Comparison of ENCODE assay signal across 1 cellular context in genomic region chr10:89278034-89278535, GRCh38.
TF ChIP-seq lines count a peak whose summit lies in the region.

No MANE protein-coding gene starts in this region.

TF ChIP-seq in HepG2, 621 proteins besides CTCF, POLR2A, EP300 and RAD21 (continued from another document and continues in another):
- TF ChIP-seq MNT (IDR thresholded peaks at IDR 0.05) (no peak), SIN3B (IDR thresholded peaks at IDR 0.05; ENCODE audit: low read length) (no peak), CREB1 (IDR thresholded peaks at IDR 0.05) (no peak), CREB1 (CRISPR knock-in tag; IDR thresholded peaks at IDR 0.05) (peak; percentile 54; the same call in 1 of the 2 replicates), MTA3 (CRISPR knock-in tag; IDR thresholded peaks at IDR 0.05) (no peak), JUNB (CRISPR knock-in tag; IDR thresholded peaks at IDR 0.05; ENCODE audit: borderline replicate concordance) (peak; percentile 78; the same call in 1 of the 2 replicates), MAFG (CRISPR knock-in tag; IDR thresholded peaks at IDR 0.05) (no peak), FOXA3 (CRISPR knock-in tag; IDR thresholded peaks at IDR 0.05) (peak; percentile 40), BHLHE40 (IDR thresholded peaks at IDR 0.05; ENCODE audit: low read length) (0 out of 2 replicates have a peak, but pooled peaks have one; percentile 18), RXRB (CRISPR knock-in tag; IDR thresholded peaks at IDR 0.05; ENCODE audit: borderline replicate concordance) (peak; percentile 49; the same call in 1 of the 2 replicates), ZFP36L2 (CRISPR knock-in tag; IDR thresholded peaks at IDR 0.05) (no peak), ZNF512B (CRISPR knock-in tag; IDR thresholded peaks at IDR 0.05; ENCODE audit: borderline replicate concordance) (no peak), FOSL2 (CRISPR knock-in tag; IDR thresholded peaks at IDR 0.05) (peak; percentile 95), RERE (CRISPR knock-in tag; IDR thresholded peaks at IDR 0.05; ENCODE audit: low read depth) (0 out of 2 replicates have a peak, but pooled peaks have one; percentile 28), SALL1 (CRISPR knock-in tag; IDR thresholded peaks at IDR 0.05) (peak; percentile 33; the same call in 1 of the 2 replicates), MEIS1 (CRISPR knock-in tag; IDR thresholded peaks at IDR 0.05; ENCODE audit: borderline replicate concordance) (no peak), SOX13 (IDR thresholded peaks at IDR 0.05) (no peak), SOX13 (CRISPR knock-in tag; conservative IDR thresholded peaks at IDR 0.05 in 1 of 2, IDR thresholded peaks at IDR 0.05 in 1 of 2) (0 out of 4 replicates have a peak, but pooled peaks of 1 of the 2 experiments have one; percentile 21), ZC3H13 (CRISPR knock-in tag; IDR thresholded peaks at IDR 0.05) (no peak), TEAD3 (CRISPR knock-in tag; optimal IDR thresholded peaks at IDR 0.05; ENCODE audit: borderline replicate concordance) (peak; percentile 84), ZNF326 (CRISPR knock-in tag; IDR thresholded peaks at IDR 0.05; ENCODE audit: borderline replicate concordance) (no peak), ZNF510 (CRISPR knock-in tag; IDR thresholded peaks at IDR 0.05; ENCODE audit: low read depth) (no peak), REL (CRISPR knock-in tag; conservative IDR thresholded peaks at IDR 0.05) (no peak), KLF12 (CRISPR knock-in tag; IDR thresholded peaks at IDR 0.05; ENCODE audit: borderline replicate concordance) (no peak), TCF12 (IDR thresholded peaks at IDR 0.05) (no peak), TCF12 (CRISPR knock-in tag; IDR thresholded peaks at IDR 0.05) (no peak), RBAK (CRISPR knock-in tag; IDR thresholded peaks at IDR 0.05) (no peak), ZNF609 (CRISPR knock-in tag; IDR thresholded peaks at IDR 0.05; ENCODE audit: borderline replicate concordance) (peak; percentile 48; the same call in 1 of the 2 replicates), E2F5 (CRISPR knock-in tag; conservative IDR thresholded peaks at IDR 0.05) (no peak), JUND (CRISPR knock-in tag; IDR thresholded peaks at IDR 0.05) (peak; percentile 54; the same call in 1 of the 2 replicates), GATAD2A (CRISPR knock-in tag; IDR thresholded peaks at IDR 0.05) (peak; percentile 59), ARID5B (CRISPR knock-in tag; IDR thresholded peaks at IDR 0.05) (peak; percentile 76), STAG1 (CRISPR knock-in tag; IDR thresholded peaks at IDR 0.05) (no peak), SMAD3 (CRISPR knock-in tag; IDR thresholded peaks at IDR 0.05) (no peak), ZNF282 (IDR thresholded peaks at IDR 0.05; ENCODE audit: partially characterized antibody) (no peak), NFIB (CRISPR knock-in tag; IDR thresholded peaks at IDR 0.05; ENCODE audit: borderline replicate concordance) (no peak), MAX (IDR thresholded peaks at IDR 0.05) (peak; percentile 30; the same call in 1 of the 2 replicates), SRSF9 (IDR thresholded peaks at IDR 0.05; ENCODE audit: borderline replicate concordance, insufficient read depth, low read depth, low read length, poor library complexity, severe bottlenecking) (no peak), ZNF264 (CRISPR knock-in tag; IDR thresholded peaks at IDR 0.05) (no peak), SUZ12 (IDR thresholded peaks at IDR 0.05; ENCODE audit: low read depth, low read length) (no peak), ZSCAN5A (CRISPR knock-in tag; IDR thresholded peaks at IDR 0.05; ENCODE audit: borderline replicate concordance) (no peak), TOPORS (CRISPR knock-in tag; IDR thresholded peaks at IDR 0.05) (no peak), ZNF790 (CRISPR knock-in tag; IDR thresholded peaks at IDR 0.05; ENCODE audit: borderline replicate concordance) (no peak)
